25 cellular contexts compared by ENCODE assay signal in the genomic region with DNA sequence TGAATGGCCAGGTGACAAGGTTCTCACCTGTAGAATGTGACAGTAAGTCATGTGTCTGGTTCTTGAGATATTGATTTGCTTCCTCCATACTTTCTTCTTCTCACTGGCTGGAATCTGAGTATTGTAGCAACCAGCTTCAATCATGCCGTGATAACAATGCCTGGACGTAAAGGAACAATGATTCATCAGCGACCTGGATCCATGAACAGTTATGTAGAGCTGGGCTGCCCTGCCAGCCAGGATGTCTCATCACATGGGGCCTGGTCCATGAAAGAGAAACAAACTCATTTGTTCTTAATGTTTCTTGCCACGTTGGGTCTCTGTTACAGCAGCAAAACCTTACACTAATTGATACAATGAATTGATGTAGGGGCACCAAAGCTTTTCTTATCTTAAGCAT.
DNase-seq lines count a peak whose midpoint lies in the region; ATAC-seq, FAIRE-seq and TF ChIP-seq lines count a peak whose summit lies in the region.
"Had no signal": no experiment of that assay in that cellular context is flagged by ENCODE, and none has a peak within 500 bp of the region (broad histone marks: within the 10 kb centered on the region; RNA-seq: fewer than 3 reads in every experiment).

No MANE protein-coding gene starts in this region.

- peak; percentile 10 for DNase-seq in HPDE6-E6E7 (ENCODE audit: extremely low spot score)
- no peak for DNase-seq in RWPE2 (ENCODE audit: low spot score)
- DNase-seq in epithelial cell of prostate (ENCODE audit: low read depth, low spot score): peak; percentile 6
- DNase-seq in keratinocyte (ENCODE audit: low read depth, low spot score): no peak
- DNase-seq in caudate nucleus (lab: John Stamatoyannopoulos, UW): no peak
- DNase-seq in effector CD4-positive, alpha-beta T cell: no peak
- no peak for DNase-seq in DMS 273 treated with DMSO at 0.1 percent for 48 hours (lab: John Stamatoyannopoulos, UW)
- DNase-seq in smooth muscle cell (lab: John Stamatoyannopoulos, UW; ENCODE audit: unreplicated experiment): no peak
- DNase-seq: BE2C, DMS79 treated with DMSO at 0.1 percent for 48 hours, KBM-7, NCI-H1105, NCI-H146, NCI-H2029, NCI-H2227 treated with DMSO at 0.1 percent for 48 hours, NCI-H510A treated with DMSO at 0.1 percent for 48 hours, NCI-H748 treated with DMSO at 0.1 percent for 48 hours, PC-9, SIG-M5 had no signal

- H4K20me1 ChIP-seq in keratinocyte (ENCODE audit: control insufficient read depth, extremely low read depth, insufficient read depth, low read length) (no peaks in the 10 kb centered on the region), smooth muscle cell (ENCODE audit: low read depth) (no peaks in the 10 kb centered on the region)

- H3K27ac ChIP-seq in RWPE2 (ENCODE audit: poor library complexity, severe bottlenecking): no peak overlapping the region
- no peak overlapping the region for H3K27ac ChIP-seq in epithelial cell of prostate
- H3K27ac ChIP-seq in keratinocyte (ENCODE audit: control insufficient read depth, insufficient read depth, low read length): no peak overlapping the region
- no peak overlapping the region for H3K27ac ChIP-seq in caudate nucleus (ENCODE audit: low read depth, low read length)
- H3K27ac ChIP-seq in smooth muscle cell (ENCODE audit: low read depth): no peak overlapping the region
- H3K27ac ChIP-seq: A549, PC-9, RWPE1 had no signal

- H3K36me3 ChIP-seq in RWPE2 (ENCODE audit: low read depth) (no peaks in the 10 kb centered on the region), keratinocyte (ENCODE audit: control insufficient read depth in 2 of 2, extremely low read depth in 1 of 2, insufficient read depth in 2 of 2, low read length in 2 of 2) (no peaks in the 10 kb centered on the region), smooth muscle cell (ENCODE audit: low read depth) (no peaks in the 10 kb centered on the region)
- H3K36me3 ChIP-seq: BE2C had no signal

- H3F3A ChIP-seq in smooth muscle cell (ENCODE audit: low read depth): no peaks in the 10 kb centered on the region

- H3K9ac ChIP-seq in keratinocyte (ENCODE audit: control insufficient read depth, extremely low read depth, insufficient read depth, low read length): no peak overlapping the region
- no peak overlapping the region for H3K9ac ChIP-seq in smooth muscle cell (ENCODE audit: low read depth)

- peaks cover under 1% of the 10 kb centered on the region for H3K27me3 ChIP-seq in RWPE2 (ENCODE audit: insufficient read depth, poor library complexity, severe bottlenecking)
- H3K27me3 ChIP-seq in keratinocyte (ENCODE audit: control insufficient read depth, extremely low read depth, insufficient read depth, low read length): no peaks in the 10 kb centered on the region
- H3K27me3 ChIP-seq in smooth muscle cell (ENCODE audit: low read depth): peaks cover 5% of the 10 kb centered on the region
- H3K27me3 ChIP-seq: BE2C had no signal

- H3K79me2 ChIP-seq in keratinocyte (ENCODE audit: control insufficient read depth, insufficient read depth, low read length) (no peaks in the 10 kb centered on the region), smooth muscle cell (ENCODE audit: low read depth) (no peaks in the 10 kb centered on the region)

- dilution Hi-C loops in keratinocyte (cut with MboI; ENCODE audit: extremely low pct_ligation_motif_present, low sequenced_read_pairs): no loop called here

- 86% methylated on average over 4 of the region's 4 CpGs for WGBS in smooth muscle cell (ENCODE audit: low lambda C conversion rate)

- H3K9me3 ChIP-seq in RWPE2 (ENCODE audit: severe bottlenecking): no peaks in the 10 kb centered on the region
- H3K9me3 ChIP-seq in keratinocyte (ENCODE audit: control insufficient read depth, low read depth, low read length): no peaks in the 10 kb centered on the region
- no peaks in the 10 kb centered on the region for H3K9me3 ChIP-seq in smooth muscle cell (replicated peaks; ENCODE audit: low read depth)
- H3K9me3 ChIP-seq: A549, BE2C had no signal

- no peak overlapping the region for H2AFZ ChIP-seq in keratinocyte (ENCODE audit: control insufficient read depth, low read length)
- H2AFZ ChIP-seq in smooth muscle cell (ENCODE audit: low read depth): no peak overlapping the region
- H2AFZ ChIP-seq: PC-9 had no signal

- TF ChIP-seq CTCF in RWPE2 (IDR thresholded peaks at IDR 0.05; ENCODE audit: poor library complexity, severe bottlenecking) (no peak), keratinocyte (optimal IDR thresholded peaks at IDR 0.05 in 1 of 3, IDR thresholded peaks at IDR 0.05 in 1 of 3, conservative IDR thresholded peaks at IDR 0.05 in 1 of 3; ENCODE audit: extremely low read depth in 1 of 3, insufficient read depth in 2 of 3, low read length in 3 of 3) (no peak), smooth muscle cell (IDR thresholded peaks at IDR 0.05; ENCODE audit: borderline replicate concordance, insufficient read depth, poor library complexity, severe bottlenecking) (no peak)

- ATAC-seq in RWPE2 (ENCODE audit: low read depth): 0 out of 3 replicates have a peak, but pooled peaks have one; percentile 35
- ATAC-seq: A549, HepG2, SK-N-SH treated with all-trans-retinoic acid at 6 μM for 48 hours had no signal

- no peaks in the 10 kb centered on the region for H3K9me1 ChIP-seq in keratinocyte (ENCODE audit: control insufficient read depth, extremely low read depth, insufficient read depth, low read length)

- no peak overlapping the region for H3K4me2 ChIP-seq in keratinocyte (ENCODE audit: control insufficient read depth, extremely low read depth, insufficient read depth, low read depth, low read length)
- H3K4me2 ChIP-seq in smooth muscle cell: no peak overlapping the region
- H3K4me2 ChIP-seq: A549, PC-9 had no signal

- no peak overlapping the region for H3K4me3 ChIP-seq in RWPE2 (ENCODE audit: severe bottlenecking)
- H3K4me3 ChIP-seq in keratinocyte (ENCODE audit: control insufficient read depth in 2 of 3, extremely low read depth in 1 of 3, insufficient read depth in 2 of 3, low read depth in 1 of 3, low read length in 3 of 3): no peak overlapping the region
- H3K4me3 ChIP-seq in smooth muscle cell: no peak overlapping the region
- H3K4me3 ChIP-seq: A549, PC-9 had no signal

- H3K4me1 ChIP-seq in RWPE2 (ENCODE audit: insufficient read depth, poor library complexity, severe bottlenecking) (no peaks in the 10 kb centered on the region), keratinocyte (ENCODE audit: control insufficient read depth, extremely low read depth, insufficient read depth, low read length) (peaks cover 7% of the 10 kb centered on the region), smooth muscle cell (ENCODE audit: low read depth) (no peaks in the 10 kb centered on the region)
- H3K4me1 ChIP-seq: A549, BE2C had no signal

- peak; percentile 68 for FAIRE-seq in keratinocyte (lab: Jason Lieb, UNC)
- FAIRE-seq: A549, GM12891, H54, HepG2 had no signal

Comparison
In these comparisons a context has a peak if more than half of its experiments do, and no peak if none do; other contexts are left out.
1. DNase-seq: peak in HPDE6-E6E7 (single experiment) and epithelial cell of prostate (single experiment); none in RWPE2 (single experiment), keratinocyte (single experiment), caudate nucleus (0 of 61), effector CD4-positive, alpha-beta T cell (single experiment), DMS 273 treated with DMSO at 0.1 percent for 48 hours (single experiment) and smooth muscle cell (single experiment).